In genomic region chr11:65899356-65900124, GRCh38 we compare ENCODE assay signal across 8 cellular contexts. TPM values are rescaled to one million over a fixed set of nuclear protein-coding genes. Genes with fewer than 3 reads are reported as not detected.
DNase-seq lines count a peak whose midpoint lies in the region; ATAC-seq and TF ChIP-seq lines count a peak whose summit lies in the region.

No MANE protein-coding gene starts in this region.

- no peak overlapping the region for H3K4me3 ChIP-seq in KMS-11 (IDR thresholded peaks at IDR 0.05; ENCODE audit: insufficient read depth, low read depth, low read length)
- H3K4me3 ChIP-seq in mucosa of rectum (ENCODE audit: low read length in 2 of 2) = peak overlapping the region; percentile 54 to 59

- H3K27me3 Mint-ChIP-seq in CD4-positive, alpha-beta T cell = peaks cover 18% of the 10 kb centered on the region
- no peaks in the 10 kb centered on the region for H3K27me3 Mint-ChIP-seq in effector memory CD8-positive, alpha-beta T cell

- no peaks in the 10 kb centered on the region for H3K9me3 Mint-ChIP-seq in CD4-positive, alpha-beta T cell
- no peaks in the 10 kb centered on the region for H3K9me3 Mint-ChIP-seq in effector memory CD8-positive, alpha-beta T cell

- H3K4me3 Mint-ChIP-seq in CD4-positive, alpha-beta T cell = peak overlapping the region; percentile 48
- peak overlapping the region; percentile 69 for H3K4me3 Mint-ChIP-seq in effector memory CD8-positive, alpha-beta T cell

- TF ChIP-seq CTCF in CD4-positive, alpha-beta T cell (IDR thresholded peaks at IDR 0.05) = no peak
- TF ChIP-seq CTCF in KMS-11 (conservative IDR thresholded peaks at IDR 0.05; ENCODE audit: low read depth, low read length) = no peak

- no peaks in the 10 kb centered on the region for H3K36me3 Mint-ChIP-seq in CD4-positive, alpha-beta T cell (ENCODE audit: low read depth)
- H3K36me3 Mint-ChIP-seq in effector memory CD8-positive, alpha-beta T cell (ENCODE audit: insufficient read depth) = peaks cover 18% of the 10 kb centered on the region

- H3K9me3 ChIP-seq in CD4-positive, alpha-beta T cell (ENCODE audit: control insufficient read depth, low read length) = no peaks in the 10 kb centered on the region
- no peaks in the 10 kb centered on the region for H3K9me3 ChIP-seq in mucosa of rectum (ENCODE audit: control insufficient read depth in 2 of 2, low read length in 2 of 2)

- no peaks in the 10 kb centered on the region for H3K79me2 ChIP-seq in KMS-11 (ENCODE audit: insufficient read depth, low read depth)

- H3K4me2 ChIP-seq in KMS-11 = peak overlapping the region; percentile 93

- POLR2A ChIA-PET in CD4-positive, alpha-beta T cell (lab: Charles Lee) = interaction anchor here (0.5 to 5.3 kb wide), 8 partner anchors 10 to 303 kb away, joined by 3 to 80 read pairs (median 4); partner anchors contain the start of genes C11orf68, CCDC85B and FIBP

- no peaks in the 10 kb centered on the region for H4K20me1 ChIP-seq in KMS-11 (ENCODE audit: insufficient read depth)

- no peak for ATAC-seq in CD4-positive, alpha-beta T cell (ENCODE audit: poor library complexity)
- no peak for ATAC-seq in effector memory CD8-positive, alpha-beta T cell (replicated peaks)
- ATAC-seq in GM18867 (IDR thresholded peaks at IDR 0.05; ENCODE audit: unreplicated experiment) (no peak), HG03159 (IDR thresholded peaks at IDR 0.05; ENCODE audit: unreplicated experiment) (no peak)

- no peak overlapping the region for H3K27ac Mint-ChIP-seq in CD4-positive, alpha-beta T cell
- H3K27ac Mint-ChIP-seq in effector memory CD8-positive, alpha-beta T cell = peak overlapping the region in 1 of 2 donors; percentile 65

- H2AFZ ChIP-seq in KMS-11 (ENCODE audit: low read depth) = peak overlapping the region; percentile 61

- peaks cover 12% of the 10 kb centered on the region for H3K27me3 ChIP-seq in CD4-positive, alpha-beta T cell (ENCODE audit: control insufficient read depth, insufficient read depth, low read length)
- H3K27me3 ChIP-seq in KMS-11 (ENCODE audit: insufficient read depth, low read depth) (no peaks in the 10 kb centered on the region), mucosa of rectum (ENCODE audit: control insufficient read depth in 2 of 2, insufficient read depth in 2 of 2, low read length in 2 of 2) (peaks cover 10 to 12% of the 10 kb centered on the region in 2 donors)

- no peak overlapping the region for H3K27ac ChIP-seq in CD4-positive, alpha-beta T cell (ENCODE audit: low read depth, low read length)
- H3K27ac ChIP-seq in KMS-11 = no peak overlapping the region
- no peak overlapping the region for H3K27ac ChIP-seq in mucosa of rectum (ENCODE audit: low read depth in 2 of 2, low read length in 2 of 2)

- peak overlapping the region; percentile 41; the same call in 1 of the 2 replicates for H3K9ac ChIP-seq in KMS-11
- peak overlapping the region in 1 of 2 donors; percentile 34 for H3K9ac ChIP-seq in mucosa of rectum (ENCODE audit: low read depth in 1 of 2, low read length in 2 of 2)

- H3K4me1 ChIP-seq in KMS-11 (ENCODE audit: low read depth, poor library complexity, severe bottlenecking) (peaks cover 40% of the 10 kb centered on the region), mucosa of rectum (ENCODE audit: control insufficient read depth in 2 of 2, insufficient read depth in 2 of 2, low read length in 2 of 2) (peaks cover 11 to 12% of the 10 kb centered on the region in 2 donors)

- peaks cover 5% of the 10 kb centered on the region for H3K4me1 Mint-ChIP-seq in CD4-positive, alpha-beta T cell (ENCODE audit: low read depth)
- H3K4me1 Mint-ChIP-seq in effector memory CD8-positive, alpha-beta T cell (ENCODE audit: low read depth in 2 of 2) = peaks cover 12 to 14% of the 10 kb centered on the region in 2 donors

- CTCF ChIA-PET in CD4-positive, alpha-beta T cell (lab: Charles Lee) = interaction anchor here (0.7 to 3.9 kb wide), 7 partner anchors 9 to 427 kb away, joined by 3 to 37 read pairs (median 17); partner anchors contain the start of genes AP5B1, CCDC85B, FIBP and MUS81

- H3K36me3 ChIP-seq in KMS-11 (ENCODE audit: insufficient read depth) (no peaks in the 10 kb centered on the region), mucosa of rectum (ENCODE audit: control insufficient read depth in 2 of 2, insufficient read depth in 2 of 2, low read length in 2 of 2) (no peaks in the 10 kb centered on the region)

- intact Hi-C loops in CD4-positive, alpha-beta T cell (cut with DNase I, micrococcal nuclease) = loop anchor here (1.0 kb wide), 2 partner anchors 9 to 20 kb away; partner anchors contain the start of genes C11orf68 (in 2 of the 2), CCDC85B (in 2 of the 2) and DRAP1 (in 2 of the 2)

- DNase-seq in CD4-positive, alpha-beta T cell = peak in 3 of 10 experiments; percentile 35 to 55 (median 53)
- peak; percentile 55 to 69 for DNase-seq in activated CD4-positive, alpha-beta T cell treated with anti-CD3 and anti-CD28 coated beads, Interleukin-2, amount 50 U/mL, for 24 hours (ENCODE audit: low read depth in 1 of 2, low spot score in 1 of 2)
- peak in 2 of 3 experiments; percentile 24 to 26 for DNase-seq in effector memory CD8-positive, alpha-beta T cell
- peak; percentile 70 for DNase-seq in stimulated activated naive CD4-positive, alpha-beta T cell treated with Interleukin-2 at 50 U/mL for 16 hours (lab: John Stamatoyannopoulos, UW)

RNA-seq across cellular contexts. Expression of gene FOSL1, which starts 0.6 kb away (rescaled TPM):
- 1 to 10 TPM; 1.8 to 2.2 TPM for total RNA-seq in CD4-positive, alpha-beta T cell

RNA-seq across cellular contexts. Expression of gene CCDC85B, which starts 9.1 kb away (rescaled TPM):
- 10 to 100 TPM; 23.1 to 25.8 TPM for total RNA-seq in CD4-positive, alpha-beta T cell

RNA-seq across cellular contexts. Expression of gene FIBP, which starts 11.3 kb away (rescaled TPM):
- 10 to 100 TPM; 19.1 to 19.9 TPM for total RNA-seq in CD4-positive, alpha-beta T cell

RNA-seq across cellular contexts. Expression of gene C11orf68, which starts 19.3 kb away (rescaled TPM):
- 10 to 100 TPM; 13.7 to 13.8 TPM for total RNA-seq in CD4-positive, alpha-beta T cell

RNA-seq across cellular contexts. Expression of gene DRAP1, which starts 19.7 kb away (rescaled TPM):
- total RNA-seq in CD4-positive, alpha-beta T cell = 10 to 100 TPM; 58.6 to 59.1 TPM
